17 cellular contexts compared by ENCODE assay signal in genomic region chr10:51227897-51228713, GRCh38.
"Had no signal": no experiment of that assay in that cellular context is flagged by ENCODE, and none has a peak within 500 bp of the region (broad histone marks: within the 10 kb centered on the region; RNA-seq: fewer than 3 reads in every experiment).

No MANE protein-coding gene starts in this region.

- DNase-seq: activated CD4-positive, alpha-beta T cell treated with anti-CD3 and anti-CD28 coated beads for 1 hour; activated CD4-positive, alpha-beta T cell treated with anti-CD3 and anti-CD28 coated beads, Interleukin-2, amount 50 U/mL, for 4 hours; adrenal gland; caudate nucleus; islet precursor cell; ovary; small intestine; stimulated activated CD4-positive, alpha-beta T cell treated with anti-CD3 and anti-CD28 coated beads, Interleukin-4, amount 100 ng/mL, for 24 hours; stimulated activated naive CD4-positive, alpha-beta T cell; T-helper 1 cell; upper lobe of left lung had no signal

- H3K4me1 Mint-ChIP-seq: activated naive CD4-positive, alpha-beta T cell treated with anti-CD3 and anti-CD28 coated beads, Interleukin-2, amount 50 U/mL, for 24 hours had no signal

- FAIRE-seq: small intestine had no signal

- H3K36me3 Mint-ChIP-seq: activated naive CD4-positive, alpha-beta T cell treated with anti-CD3 and anti-CD28 coated beads, Interleukin-2, amount 50 U/mL, for 24 hours had no signal

- H3K27me3 ChIP-seq: adrenal gland, hepatocyte, ovary, upper lobe of left lung had no signal

- H3K27me3 Mint-ChIP-seq: activated naive CD4-positive, alpha-beta T cell treated with anti-CD3 and anti-CD28 coated beads, Interleukin-2, amount 50 U/mL, for 24 hours had no signal

- H3K36me3 ChIP-seq: adrenal gland, ovary, upper lobe of left lung had no signal

- H3K27ac Mint-ChIP-seq: activated naive CD4-positive, alpha-beta T cell treated with anti-CD3 and anti-CD28 coated beads, Interleukin-2, amount 50 U/mL, for 24 hours had no signal

- H3K4me3 ChIP-seq: adrenal gland, coronary artery, hepatocyte, ovary, upper lobe of left lung had no signal

- H3K9me3 ChIP-seq: adrenal gland, ovary, upper lobe of left lung had no signal

- ATAC-seq: esophagus mucosa, left lobe of liver, SK-N-SH treated with all-trans-retinoic acid at 6 μM for 48 hours had no signal

- H3K4me3 Mint-ChIP-seq: activated naive CD4-positive, alpha-beta T cell treated with anti-CD3 and anti-CD28 coated beads, Interleukin-2, amount 50 U/mL, for 24 hours had no signal

- H3K27ac ChIP-seq: hepatocyte, ovary, upper lobe of left lung had no signal

- H3K9me3 Mint-ChIP-seq: activated naive CD4-positive, alpha-beta T cell treated with anti-CD3 and anti-CD28 coated beads, Interleukin-2, amount 50 U/mL, for 24 hours had no signal
